ENCODE assay signal across 10 cellular contexts in genomic region chr2:89833116-89833779, GRCh38.
DNase-seq lines count a peak whose midpoint lies in the region; ATAC-seq and TF ChIP-seq lines count a peak whose summit lies in the region.
"Had no signal": no experiment of that assay in that cellular context is flagged by ENCODE, and none has a peak within 500 bp of the region (broad histone marks: within the 10 kb centered on the region; RNA-seq: fewer than 3 reads in every experiment).

No MANE protein-coding gene starts in this region.

- H3K9me3 ChIP-seq in colonic mucosa: peaks cover 12% of the 10 kb centered on the region

- peaks cover 62% of the 10 kb centered on the region for H3K9me3 Mint-ChIP-seq in natural killer cell treated with Interleukin-12 subunit alpha and Interleukin-12 subunit beta and Interleukin-15 and Interleukin-18, amount 100 ng/mL, for 72 hours

- no peak overlapping the region for H3K27ac Mint-ChIP-seq in natural killer cell treated with Interleukin-12 subunit alpha and Interleukin-12 subunit beta and Interleukin-15 and Interleukin-18, amount 100 ng/mL, for 72 hours

- no peaks in the 10 kb centered on the region for H3K4me1 ChIP-seq in colonic mucosa

- intact Hi-C loops in colonic mucosa (cut with DNase I): no loop called here

- no peaks in the 10 kb centered on the region for H3K27me3 ChIP-seq in colonic mucosa

- peaks cover 0 to 3% of the 10 kb centered on the region in 2 donors for H3K27me3 Mint-ChIP-seq in natural killer cell treated with Interleukin-12 subunit alpha and Interleukin-12 subunit beta and Interleukin-15 and Interleukin-18, amount 100 ng/mL, for 72 hours

- peaks cover 5 to 6% of the 10 kb centered on the region in 2 donors for H3K4me1 Mint-ChIP-seq in natural killer cell treated with Interleukin-12 subunit alpha and Interleukin-12 subunit beta and Interleukin-15 and Interleukin-18, amount 100 ng/mL, for 72 hours (ENCODE audit: low read depth in 2 of 2)

- no peak overlapping the region for H3K9ac ChIP-seq in colonic mucosa (ENCODE audit: low read depth in 2 of 2, low read length in 2 of 2)

- no peak overlapping the region for H3K4me3 Mint-ChIP-seq in natural killer cell treated with Interleukin-12 subunit alpha and Interleukin-12 subunit beta and Interleukin-15 and Interleukin-18, amount 100 ng/mL, for 72 hours

- no peaks in the 10 kb centered on the region for H3K36me3 ChIP-seq in colonic mucosa

- peak; percentile 36 for DNase-seq in SK-N-DZ (ENCODE audit: low spot score)
- DNase-seq in natural killer cell treated with Interleukin-12 subunit alpha and Interleukin-12 subunit beta and Interleukin-15 and Interleukin-18, amount 100 ng/mL, for 72 hours (ENCODE audit: low spot score): no peak
- no peak for DNase-seq in NCI-H510A treated with DMSO at 0.1 percent for 48 hours (lab: John Stamatoyannopoulos, UW)
- DNase-seq in SHP77 (lab: John Stamatoyannopoulos, UW): no peak
- no peak for DNase-seq in DMS 273 (lab: John Stamatoyannopoulos, UW; ENCODE audit: unreplicated experiment)
- DNase-seq in colonic mucosa: no peak
- DNase-seq: activated CD4-positive, alpha-beta T cell treated with anti-CD3 and anti-CD28 coated beads, Interleukin-2, amount 50 U/mL, for 48 hours; stimulated activated CD4-positive, alpha-beta T cell treated with anti-CD3 and anti-CD28 coated beads, Interleukin-1b, Interleukin-23, amount 100 ng/mL, for 48 hours had no signal

- peak; percentile 56 for ATAC-seq in GM19395 (IDR thresholded peaks at IDR 0.05; ENCODE audit: unreplicated experiment)
- ATAC-seq in HG02763 (IDR thresholded peaks at IDR 0.05; ENCODE audit: unreplicated experiment): peak; percentile 48
- ATAC-seq in natural killer cell treated with Interleukin-12 subunit alpha and Interleukin-12 subunit beta and Interleukin-15 and Interleukin-18, amount 100 ng/mL, for 72 hours: peak; percentile 77 to 79

- no peak overlapping the region for H3K27ac ChIP-seq in colonic mucosa

- TF ChIP-seq CTCF in colonic mucosa (IDR thresholded peaks at IDR 0.05): no peak

- peaks cover 34% of the 10 kb centered on the region for H3K36me3 Mint-ChIP-seq in natural killer cell treated with Interleukin-12 subunit alpha and Interleukin-12 subunit beta and Interleukin-15 and Interleukin-18, amount 100 ng/mL, for 72 hours

- H3K4me3 ChIP-seq in colonic mucosa: no peak overlapping the region
